10 cellular contexts compared by ENCODE assay signal in the genomic region with DNA sequence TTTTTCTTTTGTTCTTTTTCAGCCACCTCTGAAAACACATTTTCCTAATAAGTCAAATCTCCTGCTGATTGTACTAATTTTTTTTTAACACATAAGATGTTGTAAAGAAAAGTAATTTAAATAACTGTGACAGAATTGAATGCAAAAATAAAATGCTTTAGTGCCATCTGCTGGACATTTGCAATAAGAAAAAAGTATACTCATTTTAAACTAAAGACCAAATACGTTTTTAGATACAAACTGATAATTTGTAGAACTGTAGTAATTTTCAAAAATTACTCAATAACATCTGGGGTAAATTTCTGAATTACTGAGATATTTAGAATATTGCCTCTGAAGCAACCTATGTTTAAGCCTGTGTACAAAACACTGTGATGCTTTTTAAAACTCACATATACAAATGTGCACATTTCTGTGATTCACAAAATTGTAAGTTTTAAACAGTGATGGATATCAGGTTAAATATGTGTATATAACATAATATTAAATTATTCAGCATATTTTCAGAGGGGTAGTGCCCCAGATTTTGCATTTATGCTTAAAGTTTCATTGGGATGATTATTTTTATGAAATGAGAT.
A peak's percentile ranks its signal among the peaks of the same experiment; 100 is the strongest.
DNase-seq lines count a peak whose midpoint lies in the region; ATAC-seq and TF ChIP-seq lines count a peak whose summit lies in the region.
"Had no signal": no experiment of that assay in that cellular context is flagged by ENCODE, and none has a peak within 500 bp of the region (broad histone marks: within the 10 kb centered on the region; RNA-seq: fewer than 3 reads in every experiment).

No MANE protein-coding gene starts in this region.

- WGBS in sigmoid colon, 2 donors = 1 to 5% methylated on average over 1 of the region's 1 CpG

- no peak overlapping the region for H3K4me3 ChIP-seq in sigmoid colon

- no peaks in the 10 kb centered on the region for H3K4me1 ChIP-seq in sigmoid colon

- intact Hi-C loops in sigmoid colon (cut with DNase I) = loop anchor here (5.0 kb wide), 1 partner anchor 548 kb away; no protein-coding TSS in a partner anchor

- H3K27me3 ChIP-seq in sigmoid colon = no peaks in the 10 kb centered on the region

- TF ChIP-seq EP300 in sigmoid colon (IDR thresholded peaks at IDR 0.05) = no peak

- H3K36me3 ChIP-seq in sigmoid colon = no peaks in the 10 kb centered on the region

- no peak for TF ChIP-seq POLR2A in sigmoid colon (IDR thresholded peaks at IDR 0.05)

- no peaks in the 10 kb centered on the region for H3K9me3 ChIP-seq in sigmoid colon

- DNase-seq in AG09319 (ENCODE audit: extremely low read depth, low read depth) = no peak
- peak; percentile 2 for DNase-seq in HCEC 1CT
- peak; percentile 15 for DNase-seq in SKM-1 (lab: John Stamatoyannopoulos, UW; ENCODE audit: unreplicated experiment)
- DNase-seq in glomerular endothelial cell (ENCODE audit: extremely low read depth, low read depth, low spot score) = peak; percentile 12
- DNase-seq in sigmoid colon = no peak
- DNase-seq in activated CD4-positive, alpha-beta T cell treated with anti-CD3 and anti-CD28 coated beads for 4 hours = no peak
- no peak for DNase-seq in activated CD4-positive, CD25-positive, alpha-beta regulatory T cell (lab: John Stamatoyannopoulos, UW)
- DNase-seq: activated CD8-positive, alpha-beta memory T cell treated with anti-CD3 and anti-CD28 coated beads for 24 hours; naive B cell had no signal

- ATAC-seq in HG03135 (IDR thresholded peaks at IDR 0.05; ENCODE audit: unreplicated experiment) = no peak

- H3K27ac ChIP-seq in sigmoid colon = no peak overlapping the region

- TF ChIP-seq CTCF in AG09319 (IDR thresholded peaks at IDR 0.05; ENCODE audit: low read depth, low read length) (peak; percentile 38), sigmoid colon (IDR thresholded peaks at IDR 0.05) (peak in 1 of 4 experiments; percentile 12)

Comparison
In these comparisons a context has a peak if more than half of its experiments do, and no peak if none do; other contexts are left out.
1. DNase-seq: peak in HCEC 1CT (single experiment), SKM-1 (single experiment) and glomerular endothelial cell (single experiment); none in AG09319 (single experiment), sigmoid colon (single experiment), activated CD4-positive, alpha-beta T cell treated with anti-CD3 and anti-CD28 coated beads for 4 hours (0 of 2) and activated CD4-positive, CD25-positive, alpha-beta regulatory T cell (0 of 4).